7 cellular contexts compared by ENCODE assay signal in genomic region chr1:91885331-91885715, GRCh38. TPM values are rescaled to one million over a fixed set of nuclear protein-coding genes. Genes with fewer than 3 reads are reported as not detected.
DNase-seq lines count a peak whose midpoint lies in the region; ATAC-seq and TF ChIP-seq lines count a peak whose summit lies in the region.

No MANE protein-coding gene starts in this region.

- TF ChIP-seq CTCF in gastroesophageal sphincter (IDR thresholded peaks at IDR 0.05): no peak
- TF ChIP-seq CTCF in ovary (IDR thresholded peaks at IDR 0.05): no peak

- peaks cover 21% of the 10 kb centered on the region for H3K4me1 Mint-ChIP-seq in activated T-helper 17 cell treated with anti-CD3 and anti-CD28 coated beads, Interleukin-2, amount 50 U/mL, for 72 hours

- peak overlapping the region; percentile 84 for H3K27ac Mint-ChIP-seq in activated T-helper 17 cell treated with anti-CD3 and anti-CD28 coated beads, Interleukin-2, amount 50 U/mL, for 72 hours

- DNase-seq in ovary (peak in 3 of 5 donors; percentile 47 to 67 (median 53)), SKM-1 treated with dmso at 0.1 percent for 144 hours (lab: John Stamatoyannopoulos, UW; ENCODE audit: unreplicated experiment) (no peak), NCI-H510A (lab: John Stamatoyannopoulos, UW) (no peak)

- TF ChIP-seq EP300 in gastroesophageal sphincter (IDR thresholded peaks at IDR 0.05) (no peak), ovary (IDR thresholded peaks at IDR 0.05) (no peak)

- peaks cover 4% of the 10 kb centered on the region for H3K36me3 Mint-ChIP-seq in activated T-helper 17 cell treated with anti-CD3 and anti-CD28 coated beads, Interleukin-2, amount 50 U/mL, for 72 hours (ENCODE audit: low read depth)

- H3K9me3 Mint-ChIP-seq in activated T-helper 17 cell treated with anti-CD3 and anti-CD28 coated beads, Interleukin-2, amount 50 U/mL, for 72 hours: no peaks in the 10 kb centered on the region

- H3K4me3 Mint-ChIP-seq in activated T-helper 17 cell treated with anti-CD3 and anti-CD28 coated beads, Interleukin-2, amount 50 U/mL, for 72 hours: peak overlapping the region; percentile 96

- H3K27me3 ChIP-seq in gastroesophageal sphincter (no peaks in the 10 kb centered on the region), ovary (no peaks in the 10 kb centered on the region)

- WGBS in gastroesophageal sphincter (ENCODE audit: low coverage in 1 of 2), 2 donors: 0% methylated on average over 18 of the region's 39 CpGs; no CpG with 5 or more reads in 1 of the 2 donors
- 0 to 1% (median 0%) methylated on average over 35 to 39 of the region's 39 CpGs for WGBS in ovary, 3 donors

- H3K4me3 ChIP-seq in gastroesophageal sphincter (peak overlapping the region; percentile 67 to 99), ovary (peak overlapping the region; percentile 92)

- peak; percentile 4 for ATAC-seq in GM18868 (IDR thresholded peaks at IDR 0.05; ENCODE audit: unreplicated experiment)
- peak; percentile 16 for ATAC-seq in HG03378 (IDR thresholded peaks at IDR 0.05; ENCODE audit: unreplicated experiment)
- peak; percentile 44 for ATAC-seq in activated T-helper 17 cell treated with anti-CD3 and anti-CD28 coated beads, Interleukin-2, amount 50 U/mL, for 72 hours (replicated peaks)
- ATAC-seq in gastroesophageal sphincter: peak; percentile 22

- H3K27ac ChIP-seq in gastroesophageal sphincter (peak overlapping the region; percentile 84 to 100 (median 94)), ovary (peak overlapping the region; percentile 86 to 94)

- intact Hi-C loops in ovary (cut with DNase I): loop anchor here in 1 of 4 donors (10.0 kb wide), 1 partner anchor 91 kb away; no protein-coding TSS in a partner anchor

- H3K4me1 ChIP-seq in gastroesophageal sphincter: peaks cover 0 to 58% (median 15%) of the 10 kb centered on the region in 3 donors
- H3K4me1 ChIP-seq in ovary (ENCODE audit: insufficient read depth): peaks cover 10% of the 10 kb centered on the region

- no peak for TF ChIP-seq POLR2A in gastroesophageal sphincter (IDR thresholded peaks at IDR 0.05)
- TF ChIP-seq POLR2A in ovary (IDR thresholded peaks at IDR 0.05): no peak

- H3K9me3 ChIP-seq in gastroesophageal sphincter (no peaks in the 10 kb centered on the region), ovary (no peaks in the 10 kb centered on the region)

- H3K36me3 ChIP-seq in gastroesophageal sphincter (no peaks in the 10 kb centered on the region), ovary (no peaks in the 10 kb centered on the region)

- H3K27me3 Mint-ChIP-seq in activated T-helper 17 cell treated with anti-CD3 and anti-CD28 coated beads, Interleukin-2, amount 50 U/mL, for 72 hours: peaks cover 4% of the 10 kb centered on the region

RNA-seq across cellular contexts. Expression of gene TGFBR3, which starts 0.6 kb away (rescaled TPM):
- total RNA-seq in activated T-helper 17 cell treated with anti-CD3 and anti-CD28 coated beads, Interleukin-2, amount 50 U/mL, for 72 hours: 1 to 10 TPM; 2.5 to 4.3 TPM
- total RNA-seq in gastroesophageal sphincter (100 to 1,000 TPM; 176 to 315 (median 248) TPM), ovary (100 to 1,000 TPM in 6 of 7 donors, 10 to 100 TPM in 1; 92.4 to 442 (median 174) TPM)
- 100 to 1,000 TPM; 102 to 142 TPM for polyA plus RNA-seq in ovary

Comparison
In these comparisons a context has a peak if more than half of its experiments do, and no peak if none do; other contexts are left out.
1. DNase-seq: peak in ovary (3 of 5); none in SKM-1 treated with dmso at 0.1 percent for 144 hours (single experiment) and NCI-H510A (single experiment).
2. RNA of gene TGFBR3, which starts 0.6 kb away (total RNA-seq): 176 to 315 TPM in gastroesophageal sphincter and 92.4 to 442 TPM in ovary; 2.5 to 4.3 TPM in activated T-helper 17 cell treated with anti-CD3 and anti-CD28 coated beads, Interleukin-2, amount 50 U/mL, for 72 hours; every median in the first group is over 10 times any median in the second.
3. Peak in every context shown above with its lines, with median percentiles within 50 percentile points of each other: ATAC-seq.